ENCODE assay signal across 9 cellular contexts in the genomic region with DNA sequence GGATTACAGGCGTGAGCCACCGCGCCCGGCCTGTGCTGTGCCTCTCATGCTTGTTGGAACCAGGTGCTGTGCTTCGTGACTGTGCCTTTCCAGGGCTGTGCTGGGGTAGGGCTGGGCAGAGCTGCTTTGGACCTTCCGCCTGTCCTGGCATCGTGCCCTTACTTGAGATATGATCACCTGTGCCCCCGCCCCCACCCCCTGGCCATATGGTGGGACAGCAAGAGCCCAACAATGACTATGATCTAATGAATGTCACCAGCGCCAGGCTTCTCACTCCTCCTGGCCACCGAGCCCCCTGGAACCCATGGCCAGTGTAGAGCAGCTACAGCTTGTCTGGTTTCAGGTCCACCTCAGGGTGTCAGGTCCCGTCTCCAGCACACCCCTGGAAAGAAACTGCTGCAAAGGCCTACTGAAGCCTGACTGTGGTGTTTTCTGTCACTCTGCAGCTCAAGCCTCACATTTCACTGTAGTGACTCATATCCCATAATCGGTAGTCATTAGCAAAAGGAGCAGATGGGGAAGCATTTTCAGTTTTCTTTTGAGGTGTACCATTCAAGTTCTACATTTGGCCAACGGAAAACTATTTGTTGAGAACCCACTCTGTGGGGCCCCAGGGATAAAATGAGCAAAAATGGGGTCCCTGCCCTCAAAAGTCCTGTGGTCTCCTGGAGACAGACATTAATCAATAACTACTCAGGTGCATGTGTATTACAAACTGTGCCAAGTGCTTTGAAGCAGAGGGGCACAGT. TPM values are rescaled to one million over a fixed set of nuclear protein-coding genes. Genes with fewer than 3 reads are reported as not detected.
DNase-seq lines count a peak whose midpoint lies in the region; TF ChIP-seq lines count a peak whose summit lies in the region.
"Had no signal": no experiment of that assay in that cellular context is flagged by ENCODE, and none has a peak within 500 bp of the region (broad histone marks: within the 10 kb centered on the region; RNA-seq: fewer than 3 reads in every experiment).

No MANE protein-coding gene starts in this region.

- H3K4me1 ChIP-seq in MM.1S (ENCODE audit: low read length) (peaks cover 3% of the 10 kb centered on the region; the same call in 1 of the 2 replicates), mesodermal cell (ENCODE audit: control insufficient read depth, insufficient read depth, low read length, poor library complexity, severe bottlenecking) (peaks cover 18% of the 10 kb centered on the region)

- H3K9ac ChIP-seq in MM.1S (ENCODE audit: low read length) = no peak overlapping the region

- H3K4me2 ChIP-seq in MM.1S (ENCODE audit: low read depth, low read length) = peak overlapping the region; percentile 9; the same call in 1 of the 2 replicates

- H3K9me3 Mint-ChIP-seq in activated CD4-positive, alpha-beta T cell treated with anti-CD3 and anti-CD28 coated beads, Interleukin-2, amount 10 ng/mL, durations not matched to agents 24 days and 14 days = no peaks in the 10 kb centered on the region
- H3K9me3 Mint-ChIP-seq in activated naive CD8-positive, alpha-beta T cell (ENCODE audit: low read depth) = no peaks in the 10 kb centered on the region

- H3K79me2 ChIP-seq in MM.1S (ENCODE audit: low read length) = no peaks in the 10 kb centered on the region

- H3K9me3 ChIP-seq in MM.1S (replicated peaks; ENCODE audit: insufficient read depth, low read length) = no peaks in the 10 kb centered on the region
- H3K9me3 ChIP-seq in mesodermal cell (ENCODE audit: control insufficient read depth, low read length) = no peaks in the 10 kb centered on the region

- peak overlapping the region; percentile 60; the same call in 1 of the 2 replicates for H3K27ac ChIP-seq in MM.1S (ENCODE audit: low read length)
- H3K27ac ChIP-seq in mesodermal cell (ENCODE audit: low read depth, low read length, severe bottlenecking) = peak overlapping the region; percentile 67

- H3K36me3 Mint-ChIP-seq in activated CD4-positive, alpha-beta T cell treated with anti-CD3 and anti-CD28 coated beads, Interleukin-2, amount 10 ng/mL, durations not matched to agents 24 days and 14 days (ENCODE audit: low read depth) = peaks cover 15% of the 10 kb centered on the region
- no peaks in the 10 kb centered on the region for H3K36me3 Mint-ChIP-seq in activated naive CD8-positive, alpha-beta T cell

- no peak for TF ChIP-seq CTCF in MM.1S (IDR thresholded peaks at IDR 0.05; ENCODE audit: low read length)

- no peaks in the 10 kb centered on the region for H3F3A ChIP-seq in MM.1S (ENCODE audit: insufficient read depth, low read length)

- H3K27me3 ChIP-seq in H7 (ENCODE audit: control insufficient read depth, insufficient read depth, low read length) = no peaks in the 10 kb centered on the region
- no peaks in the 10 kb centered on the region for H3K27me3 ChIP-seq in MM.1S (replicated peaks; ENCODE audit: insufficient read depth, low read length)
- H3K27me3 ChIP-seq: dorsolateral prefrontal cortex had no signal

- no peak overlapping the region for H2AFZ ChIP-seq in MM.1S (ENCODE audit: low read length)

- H3K4me3 Mint-ChIP-seq in activated CD4-positive, alpha-beta T cell treated with anti-CD3 and anti-CD28 coated beads, Interleukin-2, amount 10 ng/mL, durations not matched to agents 24 days and 14 days = peak overlapping the region; percentile 27
- H3K4me3 Mint-ChIP-seq in activated naive CD8-positive, alpha-beta T cell = peak overlapping the region; percentile 35

- H3K36me3 ChIP-seq in H7 (replicated peaks; ENCODE audit: control insufficient read depth, insufficient read depth, low read length) (peaks cover 9% of the 10 kb centered on the region), MM.1S (replicated peaks; ENCODE audit: insufficient read depth, low read length) (no peaks in the 10 kb centered on the region), mesodermal cell (ENCODE audit: control insufficient read depth, insufficient read depth, low read length) (peaks cover 32% of the 10 kb centered on the region)

- peak; percentile 79 for DNase-seq in activated CD4-positive, alpha-beta T cell treated with anti-CD3 and anti-CD28 coated beads, Interleukin-2, amount 10 ng/mL, durations not matched to agents 24 days and 14 days
- no peak for DNase-seq in activated CD4-positive, alpha-beta T cell treated with anti-CD3 and anti-CD28 coated beads, Interleukin-2, amount 50 U/mL, for 4 hours
- DNase-seq in H7 (peak; percentile 51), MM.1S (peak; percentile 31), NCI-H1092 (lab: John Stamatoyannopoulos, UW) (no peak), NCI-H526 (lab: John Stamatoyannopoulos, UW) (no peak)

- intact Hi-C loops in activated CD4-positive, alpha-beta T cell treated with anti-CD3 and anti-CD28 coated beads, Interleukin-2, amount 10 ng/mL, durations not matched to agents 24 days and 14 days (cut with micrococcal nuclease) = loop anchor here (1.0 to 5.0 kb wide), 6 partner anchors 20 to 95 kb away; partner anchors contain the start of genes COG4, FCSK and SF3B3

- no peaks in the 10 kb centered on the region for H3K9me2 ChIP-seq in MM.1S (replicated peaks; ENCODE audit: insufficient read depth, low read length)

- 86 to 98% methylated on average over 10 to 12 of the region's 13 CpGs for whole genome bisulfite sequencing in mesodermal cell (ENCODE audit: insufficient coverage in 2 of 2), 2 experiments

- peak overlapping the region; percentile 92 for H3K27ac Mint-ChIP-seq in activated CD4-positive, alpha-beta T cell treated with anti-CD3 and anti-CD28 coated beads, Interleukin-2, amount 10 ng/mL, durations not matched to agents 24 days and 14 days
- H3K27ac Mint-ChIP-seq in activated naive CD8-positive, alpha-beta T cell = peak overlapping the region; percentile 91

- no peaks in the 10 kb centered on the region for H4K20me1 ChIP-seq in MM.1S (ENCODE audit: insufficient read depth, low read length)

- H3K4me3 ChIP-seq in H7 (ENCODE audit: insufficient read depth, low read depth, low read length) (no peak overlapping the region), MM.1S (ENCODE audit: low read length) (no peak overlapping the region), mesodermal cell (ENCODE audit: extremely low read depth, insufficient read depth, low read length, poor library complexity, severe bottlenecking) (no peak overlapping the region)
- H3K4me3 ChIP-seq: dorsolateral prefrontal cortex had no signal

- H3K27me3 Mint-ChIP-seq in activated CD4-positive, alpha-beta T cell treated with anti-CD3 and anti-CD28 coated beads, Interleukin-2, amount 10 ng/mL, durations not matched to agents 24 days and 14 days = no peaks in the 10 kb centered on the region
- H3K27me3 Mint-ChIP-seq in activated naive CD8-positive, alpha-beta T cell = no peaks in the 10 kb centered on the region

- H3K4me1 Mint-ChIP-seq in activated CD4-positive, alpha-beta T cell treated with anti-CD3 and anti-CD28 coated beads, Interleukin-2, amount 10 ng/mL, durations not matched to agents 24 days and 14 days = peaks cover 16% of the 10 kb centered on the region
- peaks cover 10% of the 10 kb centered on the region for H3K4me1 Mint-ChIP-seq in activated naive CD8-positive, alpha-beta T cell (ENCODE audit: low read depth)

RNA-seq across cellular contexts. Expression of gene FCSK, which starts 22.1 kb away (rescaled TPM):
- total RNA-seq in activated CD4-positive, alpha-beta T cell treated with anti-CD3 and anti-CD28 coated beads, Interleukin-2, amount 10 ng/mL, durations not matched to agents 24 days and 14 days = 19.6 and 24.4 TPM in 2 replicates
- total RNA-seq in H7 (2014; rRNA removed; shearing (Covaris generic)) = 11.2 and 13.7 TPM in 2 replicates
- polyA plus RNA-seq in mesodermal cell (2013, experiment 1 of 2) = 6.2 TPM
- 4.8 TPM for polyA plus RNA-seq in mesodermal cell (2013, experiment 2 of 2)

RNA-seq across cellular contexts. Expression of gene ST3GAL2, which starts 37.5 kb away (rescaled TPM):
- total RNA-seq in activated CD4-positive, alpha-beta T cell treated with anti-CD3 and anti-CD28 coated beads, Interleukin-2, amount 10 ng/mL, durations not matched to agents 24 days and 14 days = 27.9 and 37.0 TPM in 2 replicates
- 62.7 and 64.1 TPM in 2 replicates for total RNA-seq in H7 (2014; rRNA removed; shearing (Covaris generic))
- polyA plus RNA-seq in mesodermal cell (2013, experiment 1 of 2) = 35.8 TPM
- 28.8 TPM for polyA plus RNA-seq in mesodermal cell (2013, experiment 2 of 2)

RNA-seq across cellular contexts. Expression of gene COG4, which starts 46.9 kb away (rescaled TPM):
- total RNA-seq in activated CD4-positive, alpha-beta T cell treated with anti-CD3 and anti-CD28 coated beads, Interleukin-2, amount 10 ng/mL, durations not matched to agents 24 days and 14 days = 38.3 and 42.1 TPM in 2 replicates
- 78.7 and 98.2 TPM in 2 replicates for total RNA-seq in H7 (2014; rRNA removed; shearing (Covaris generic))
- polyA plus RNA-seq in mesodermal cell (2013, experiment 1 of 2) = 46.5 TPM
- polyA plus RNA-seq in mesodermal cell (2013, experiment 2 of 2) = 44.2 TPM

RNA-seq across cellular contexts. Expression of gene SF3B3, which starts 47.2 kb away (rescaled TPM):
- 621 and 622 TPM in 2 replicates for total RNA-seq in activated CD4-positive, alpha-beta T cell treated with anti-CD3 and anti-CD28 coated beads, Interleukin-2, amount 10 ng/mL, durations not matched to agents 24 days and 14 days
- total RNA-seq in H7 (2014; rRNA removed; shearing (Covaris generic)) = 222 and 313 TPM in 2 replicates
- polyA plus RNA-seq in mesodermal cell (2013, experiment 1 of 2) = 221 TPM
- polyA plus RNA-seq in mesodermal cell (2013, experiment 2 of 2) = 211 TPM

Comparison
In these comparisons a context has a peak if more than half of its experiments do, and no peak if none do; other contexts are left out.
1. DNase-seq: peak in activated CD4-positive, alpha-beta T cell treated with anti-CD3 and anti-CD28 coated beads, Interleukin-2, amount 10 ng/mL, durations not matched to agents 24 days and 14 days (single experiment), H7 (single experiment) and MM.1S (single experiment); none in activated CD4-positive, alpha-beta T cell treated with anti-CD3 and anti-CD28 coated beads, Interleukin-2, amount 50 U/mL, for 4 hours (0 of 2), NCI-H1092 (single experiment) and NCI-H526 (0 of 2).